Comparison of ENCODE assay signal across 16 cellular contexts in genomic region chr14:53470351-53471043, GRCh38.
DNase-seq lines count a peak whose midpoint lies in the region; ATAC-seq and TF ChIP-seq lines count a peak whose summit lies in the region.
"Had no signal": no experiment of that assay in that cellular context is flagged by ENCODE, and none has a peak within 500 bp of the region (broad histone marks: within the 10 kb centered on the region; RNA-seq: fewer than 3 reads in every experiment).

No MANE protein-coding gene starts in this region.

- no peaks in the 10 kb centered on the region for H3K36me3 ChIP-seq in upper lobe of right lung
- H3K36me3 ChIP-seq: breast epithelium had no signal

- in situ Hi-C loops in KBM-7 (cut with MboI; ENCODE audit: low pct_unique_long_range_greater_than_20kb, low sequenced_read_pairs), result no loop called here

- no peak overlapping the region for H3K4me3 ChIP-seq in upper lobe of right lung
- H3K4me3 ChIP-seq: A549, breast epithelium had no signal

- intact Hi-C loops in Right ventricle myocardium superior (cut with DNase I) (no loop called here), cardiac septum (cut with DNase I) (no loop called here), upper lobe of right lung (cut with DNase I) (no loop called here)

- H3K9me3 ChIP-seq in upper lobe of right lung, result no peaks in the 10 kb centered on the region
- H3K9me3 ChIP-seq: A549, breast epithelium had no signal

- no peak overlapping the region for H3K27ac ChIP-seq in upper lobe of right lung
- H3K27ac ChIP-seq: A549 had no signal

- DNase-seq in Right ventricle myocardium superior, result peak; percentile 48
- no peak for DNase-seq in cardiac septum (ENCODE audit: low spot score)
- peak; percentile 66 for DNase-seq in dedifferentiated amniotic fluid mesenchymal stem cell (ENCODE audit: extremely low spot score)
- DNase-seq in iris pigment epithelial cell (ENCODE audit: low read depth), result peak; percentile 56
- no peak for DNase-seq in upper lobe of right lung
- DNase-seq in NCI-H1436 treated with DMSO at 0.1 percent for 48 hours (lab: John Stamatoyannopoulos, UW), result no peak
- DNase-seq in AML-193 (lab: John Stamatoyannopoulos, UW), result no peak
- no peak for DNase-seq in KBM-7
- DNase-seq: activated naive CD4-positive, alpha-beta T cell; COR-L47; immature natural killer cell; SHP77; stimulated activated naive CD4-positive, alpha-beta T cell treated with Interleukin-2 at 50 U/mL for 16 hours; T-helper 17 cell had no signal

- H3K27me3 ChIP-seq in upper lobe of right lung, result no peaks in the 10 kb centered on the region
- H3K27me3 ChIP-seq: breast epithelium had no signal

- peak; percentile 98 for ATAC-seq in Right ventricle myocardium superior (ENCODE audit: poor library complexity)
- peak; percentile 80 for ATAC-seq in upper lobe of right lung
- ATAC-seq: A549, T-helper 17 cell had no signal

- TF ChIP-seq CTCF in upper lobe of right lung (IDR thresholded peaks at IDR 0.05), result no peak

- no peaks in the 10 kb centered on the region for H3K4me1 ChIP-seq in upper lobe of right lung
- H3K4me1 ChIP-seq: A549, breast epithelium had no signal

Comparison
In these comparisons a context has a peak if more than half of its experiments do, and no peak if none do; other contexts are left out.
1. DNase-seq: peak in Right ventricle myocardium superior (single experiment), dedifferentiated amniotic fluid mesenchymal stem cell (single experiment) and iris pigment epithelial cell (single experiment); none in cardiac septum (single experiment), upper lobe of right lung (single experiment), NCI-H1436 treated with DMSO at 0.1 percent for 48 hours (single experiment), AML-193 (0 of 2) and KBM-7 (single experiment).